1 cellular context compared by ENCODE assay signal in genomic region chr11:64742940-64743590, GRCh38.
TF ChIP-seq lines count a peak whose summit lies in the region.

No MANE protein-coding gene starts in this region.

TF ChIP-seq in H1, 55 proteins besides CTCF, POLR2A, EP300 and RAD21:
- TF ChIP-seq E2F6 (IDR thresholded peaks at IDR 0.05): no peak
- peak; percentile 71; the same call in 1 of the 2 replicates for TF ChIP-seq CEBPB (IDR thresholded peaks at IDR 0.05; ENCODE audit: low read depth, low read length)
- no peak for TF ChIP-seq TAF1 (IDR thresholded peaks at IDR 0.05; ENCODE audit: low read depth, low read length)
- no peak for TF ChIP-seq RFX5 (IDR thresholded peaks at IDR 0.05; ENCODE audit: borderline replicate concordance, low read depth, low read length)
- no peak for TF ChIP-seq EZH2 (IDR thresholded peaks at IDR 0.05; ENCODE audit: low read depth, low read length, severe bottlenecking)
- TF ChIP-seq GABPA (IDR thresholded peaks at IDR 0.05; ENCODE audit: borderline replicate concordance, insufficient read depth, low read length): no peak
- no peak for TF ChIP-seq CREB1 (IDR thresholded peaks at IDR 0.05)
- TF ChIP-seq SP1 (IDR thresholded peaks at IDR 0.05; ENCODE audit: low read depth, low read length): 0 out of 2 replicates have a peak, but pooled peaks have one; percentile 14
- TF ChIP-seq NANOG (IDR thresholded peaks at IDR 0.05; ENCODE audit: insufficient read depth, low read depth, low read length, poor library complexity, severe bottlenecking): peak; percentile 26
